Comparison of ENCODE assay signal across 8 cellular contexts in the genomic region with DNA sequence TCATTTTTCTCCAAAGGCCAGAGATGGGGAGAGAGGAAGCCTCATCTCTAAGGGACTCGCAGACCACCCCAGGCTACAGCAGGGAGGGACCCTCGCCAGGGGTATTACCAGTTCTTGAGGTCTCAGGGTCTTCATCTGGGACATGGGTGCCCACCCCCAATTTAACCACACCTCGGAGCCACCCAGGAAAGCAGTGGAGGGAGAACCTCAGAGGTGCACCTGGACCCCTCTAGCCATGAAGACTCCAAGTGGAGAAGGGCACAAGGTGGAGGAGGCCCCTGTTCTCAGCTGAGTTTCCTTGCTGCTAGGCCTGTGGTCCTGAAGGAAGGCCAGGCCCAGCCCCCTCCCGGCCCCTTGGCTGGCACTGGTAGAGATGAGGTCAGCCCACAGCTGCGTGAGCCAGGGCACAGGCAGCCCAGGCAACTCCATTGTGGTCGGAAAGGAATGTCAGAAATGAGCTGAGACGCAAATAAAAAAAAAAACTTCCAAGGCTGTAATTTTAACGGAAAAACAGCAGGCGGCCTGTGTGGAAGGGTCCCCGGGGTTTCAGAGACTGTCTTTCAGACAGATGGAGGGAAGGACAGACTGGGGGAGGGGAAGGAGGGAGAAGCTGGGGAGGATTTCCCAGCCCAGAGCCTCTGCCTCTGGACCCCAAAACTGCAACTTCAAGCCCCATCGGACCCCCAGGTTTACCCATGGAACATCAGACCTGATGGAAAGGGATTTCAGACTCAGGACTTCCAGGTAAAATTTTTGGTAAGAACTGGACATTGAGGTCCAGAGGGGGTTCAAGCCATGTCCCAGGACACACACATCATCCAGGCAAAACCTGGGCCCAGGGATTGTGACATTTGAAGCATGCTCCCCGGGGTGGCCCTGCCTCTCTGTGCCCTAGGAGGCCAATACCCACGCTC. TPM values are rescaled to one million over a fixed set of nuclear protein-coding genes. Genes with fewer than 3 reads are reported as not detected.
A peak's percentile ranks its signal among the peaks of the same experiment; 100 is the strongest.
DNase-seq lines count a peak whose midpoint lies in the region; ATAC-seq, FAIRE-seq and TF ChIP-seq lines count a peak whose summit lies in the region.

No MANE protein-coding gene starts in this region.

- DNase-seq in ELR (ENCODE audit: low read depth) = peak; percentile 99
- peak; percentile 82 for DNase-seq in NCI-H2196 (lab: John Stamatoyannopoulos, UW; ENCODE audit: unreplicated experiment)
- DNase-seq in bronchial epithelial cell (ENCODE audit: low read depth) = peak; percentile 91
- DNase-seq in kidney = peak; percentile 95
- peak; percentile 71 for DNase-seq in stomach
- no peak for DNase-seq in NCI-H345 treated with DMSO at 0.1 percent for 48 hours (lab: John Stamatoyannopoulos, UW; ENCODE audit: unreplicated experiment)
- DNase-seq in T-helper 1 cell = no peak

- TF ChIP-seq EP300 in stomach (IDR thresholded peaks at IDR 0.05) = no peak

- H3K4me1 ChIP-seq in kidney (ENCODE audit: control insufficient read depth in 1 of 2, insufficient read depth in 1 of 2, low read depth in 1 of 2, low read length in 2 of 2) (peaks cover 20 to 40% of the 10 kb centered on the region in 2 donors), stomach (peaks cover 33 to 76% (median 59%) of the 10 kb centered on the region in 4 donors)

- no peak for TF ChIP-seq POLR2A in stomach (IDR thresholded peaks at IDR 0.05)

- peak overlapping the region in 1 of 2 donors; percentile 38 for H3K9ac ChIP-seq in kidney (ENCODE audit: low read length in 2 of 2)

- FAIRE-seq in bronchial epithelial cell (lab: Jason Lieb, UNC) (no peak), kidney (lab: Jason Lieb, UNC) (no peak)

- ATAC-seq in GM19351 (IDR thresholded peaks at IDR 0.05; ENCODE audit: unreplicated experiment) = no peak

- H3K27me3 ChIP-seq in bronchial epithelial cell (ENCODE audit: control insufficient read depth, insufficient read depth, low read length) = no peaks in the 10 kb centered on the region
- H3K27me3 ChIP-seq in stomach = no peaks in the 10 kb centered on the region

- intact Hi-C loops in kidney (cut with DNase I) = no loop called here
- intact Hi-C loops in stomach (cut with DNase I; ENCODE audit: low total_unique reads) = no loop called here

- 26 to 42% (median 34%) methylated on average over 13 of the region's 13 CpGs for WGBS in stomach, 5 donors

- H3K27ac ChIP-seq in kidney (ENCODE audit: low read depth in 2 of 2, low read length in 2 of 2) (peak overlapping the region; percentile 79 to 81), stomach (peak overlapping the region; percentile 63 to 90 (median 87))

- H3K4me3 ChIP-seq in bronchial epithelial cell (ENCODE audit: low read depth, low read length) = no peak overlapping the region
- peak overlapping the region in 1 of 2 donors; percentile 1 for H3K4me3 ChIP-seq in kidney (ENCODE audit: low read length in 2 of 2)
- H3K4me3 ChIP-seq in stomach = no peak overlapping the region

- H3K36me3 ChIP-seq in bronchial epithelial cell (ENCODE audit: control insufficient read depth, insufficient read depth, low read length) (peaks cover 5% of the 10 kb centered on the region), kidney (ENCODE audit: control insufficient read depth in 1 of 2, insufficient read depth in 2 of 2, low read length in 2 of 2) (peaks cover 11 to 21% of the 10 kb centered on the region in 2 donors), stomach (peaks cover 28 to 67% (median 61%) of the 10 kb centered on the region in 4 donors)

- H3K9me3 ChIP-seq in kidney (ENCODE audit: control insufficient read depth in 1 of 2, low read length in 2 of 2) (no peaks in the 10 kb centered on the region), stomach (no peaks in the 10 kb centered on the region)

- TF ChIP-seq CTCF in bronchial epithelial cell (IDR thresholded peaks at IDR 0.05; ENCODE audit: insufficient read depth, low read length, severe bottlenecking) = peak; percentile 52
- TF ChIP-seq CTCF in kidney (IDR thresholded peaks at IDR 0.05; ENCODE audit: borderline replicate concordance, extremely low read depth, insufficient read depth) = peak; percentile 45
- TF ChIP-seq CTCF in stomach (IDR thresholded peaks at IDR 0.05) = peak in 5 of 7 experiments; percentile 22 to 31 (median 28)

RNA-seq across cellular contexts. Expression of gene MRPS23, which starts 25.5 kb away (rescaled TPM):
- total RNA-seq in bronchial epithelial cell (40.5 and 49.7 TPM in 2 replicates), kidney (40.2 TPM), stomach (10 to 100 TPM in 4 of 5 donors, not detected in 1; 12.6 to 26.8 (median 16.8) TPM)
- polyA plus RNA-seq in kidney (ENCODE audit: insufficient read depth, low read depth, low replicate concordance) (75.3 TPM), stomach (10 to 100 TPM; 25.1 to 43.3 (median 34.2) TPM)

Comparison
In these comparisons a context has a peak if more than half of its experiments do, and no peak if none do; other contexts are left out.
1. DNase-seq: peak in ELR (single experiment), NCI-H2196 (single experiment), bronchial epithelial cell (single experiment), kidney (single experiment) and stomach (single experiment); none in NCI-H345 treated with DMSO at 0.1 percent for 48 hours (single experiment) and T-helper 1 cell (0 of 5).
2. Peak in every context shown above with its lines, with median percentiles within 50 percentile points of each other: CTCF ChIP-seq.